ENCODE assay signal across 11 cellular contexts in genomic region chr21:43884861-43885370, GRCh38. TPM values are rescaled to one million over a fixed set of nuclear protein-coding genes. Genes with fewer than 3 reads are reported as not detected.
A peak's percentile ranks its signal among the peaks of the same experiment; 100 is the strongest.
DNase-seq lines count a peak whose midpoint lies in the region; ATAC-seq lines count a peak whose summit lies in the region.
"Had no signal": no experiment of that assay in that cellular context is flagged by ENCODE, and none has a peak within 500 bp of the region (broad histone marks: within the 10 kb centered on the region; RNA-seq: fewer than 3 reads in every experiment).

No MANE protein-coding gene starts in this region.

- H3K27ac Mint-ChIP-seq in activated CD4-positive, alpha-beta T cell treated with anti-CD3 and anti-CD28 coated beads for 36 hours, result peak overlapping the region; percentile 75
- H3K27ac Mint-ChIP-seq in activated T-helper 17 cell treated with anti-CD3 and anti-CD28 coated beads, Interleukin-2, amount 50 U/mL, for 72 hours, result peak overlapping the region; percentile 69
- peak overlapping the region; percentile 79 for H3K27ac Mint-ChIP-seq in stimulated activated naive B cell treated with anti-CD40 and anti-IgM and Interleukin-4, amounts not matched to agents 10 μg/mL and 1 μg/mL and 100 μg/mL, for 72 hours

- no peak overlapping the region for H3K4me3 Mint-ChIP-seq in activated CD4-positive, alpha-beta T cell treated with anti-CD3 and anti-CD28 coated beads for 36 hours
- H3K4me3 Mint-ChIP-seq in activated T-helper 17 cell treated with anti-CD3 and anti-CD28 coated beads, Interleukin-2, amount 50 U/mL, for 72 hours, result peak overlapping the region; percentile 53
- H3K4me3 Mint-ChIP-seq in stimulated activated naive B cell treated with anti-CD40 and anti-IgM and Interleukin-4, amounts not matched to agents 10 μg/mL and 1 μg/mL and 100 μg/mL, for 72 hours, result peak overlapping the region; percentile 44 to 64

- POLR2A ChIA-PET in activated CD4-positive, alpha-beta T cell treated with anti-CD3 and anti-CD28 coated beads for 36 hours (lab: Charles Lee), result interaction anchor here (0.6 kb wide), 1 partner anchor 36 kb away, joined by 3 read pairs; no protein-coding TSS in a partner anchor

- CTCF ChIA-PET in activated CD4-positive, alpha-beta T cell treated with anti-CD3 and anti-CD28 coated beads for 36 hours (lab: Charles Lee), result no interaction called here

- H3K27me3 Mint-ChIP-seq in activated CD4-positive, alpha-beta T cell treated with anti-CD3 and anti-CD28 coated beads for 36 hours, result no peaks in the 10 kb centered on the region
- H3K27me3 Mint-ChIP-seq in activated T-helper 17 cell treated with anti-CD3 and anti-CD28 coated beads, Interleukin-2, amount 50 U/mL, for 72 hours, result no peaks in the 10 kb centered on the region
- no peaks in the 10 kb centered on the region for H3K27me3 Mint-ChIP-seq in stimulated activated naive B cell treated with anti-CD40 and anti-IgM and Interleukin-4, amounts not matched to agents 10 μg/mL and 1 μg/mL and 100 μg/mL, for 72 hours

- H3K36me3 Mint-ChIP-seq in activated CD4-positive, alpha-beta T cell treated with anti-CD3 and anti-CD28 coated beads for 36 hours (ENCODE audit: low read depth), result peaks cover 16% of the 10 kb centered on the region
- peaks cover 26% of the 10 kb centered on the region for H3K36me3 Mint-ChIP-seq in activated T-helper 17 cell treated with anti-CD3 and anti-CD28 coated beads, Interleukin-2, amount 50 U/mL, for 72 hours (ENCODE audit: low read depth)
- peaks cover 21 to 51% of the 10 kb centered on the region in 2 donors for H3K36me3 Mint-ChIP-seq in stimulated activated naive B cell treated with anti-CD40 and anti-IgM and Interleukin-4, amounts not matched to agents 10 μg/mL and 1 μg/mL and 100 μg/mL, for 72 hours

- no peak overlapping the region for H3K27ac ChIP-seq in right cardiac atrium (ENCODE audit: low read length)

- peaks cover 16% of the 10 kb centered on the region for H3K4me1 ChIP-seq in right cardiac atrium (ENCODE audit: control insufficient read depth, insufficient read depth, low read length)

- 64% methylated on average over 16 of the region's 16 CpGs for WGBS in right cardiac atrium

- no peaks in the 10 kb centered on the region for H3K9me3 ChIP-seq in right cardiac atrium (ENCODE audit: control insufficient read depth, low read length)

- H3K4me1 Mint-ChIP-seq in activated CD4-positive, alpha-beta T cell treated with anti-CD3 and anti-CD28 coated beads for 36 hours, result peaks cover 69% of the 10 kb centered on the region
- peaks cover 17% of the 10 kb centered on the region for H3K4me1 Mint-ChIP-seq in activated T-helper 17 cell treated with anti-CD3 and anti-CD28 coated beads, Interleukin-2, amount 50 U/mL, for 72 hours
- peaks cover 38 to 77% of the 10 kb centered on the region in 2 donors for H3K4me1 Mint-ChIP-seq in stimulated activated naive B cell treated with anti-CD40 and anti-IgM and Interleukin-4, amounts not matched to agents 10 μg/mL and 1 μg/mL and 100 μg/mL, for 72 hours

- H3K9me3 Mint-ChIP-seq in activated CD4-positive, alpha-beta T cell treated with anti-CD3 and anti-CD28 coated beads for 36 hours (ENCODE audit: low read depth), result no peaks in the 10 kb centered on the region
- no peaks in the 10 kb centered on the region for H3K9me3 Mint-ChIP-seq in activated T-helper 17 cell treated with anti-CD3 and anti-CD28 coated beads, Interleukin-2, amount 50 U/mL, for 72 hours
- no peaks in the 10 kb centered on the region for H3K9me3 Mint-ChIP-seq in stimulated activated naive B cell treated with anti-CD40 and anti-IgM and Interleukin-4, amounts not matched to agents 10 μg/mL and 1 μg/mL and 100 μg/mL, for 72 hours
- H3K9me3 Mint-ChIP-seq: activated T-cell treated with anti-CD3 and anti-CD28 coated beads, Interleukin-2, amount 50 U/mL, for 72 hours had no signal

- DNase-seq in activated CD4-positive, alpha-beta T cell treated with anti-CD3 and anti-CD28 coated beads for 36 hours, result no peak
- no peak for DNase-seq in activated CD4-positive, alpha-beta T cell treated with anti-CD3 and anti-CD28 coated beads for 1 hour
- DNase-seq in right cardiac atrium, result peak; percentile 53 to 85 (median 81)
- DNase-seq in stimulated activated naive B cell treated with anti-CD40 and anti-IgM and Interleukin-4, amounts not matched to agents 10 μg/mL and 1 μg/mL and 100 μg/mL, for 72 hours, result no peak
- DNase-seq: DMS79 treated with DMSO at 0.1 percent for 48 hours, NCI-H1930 had no signal

- no peaks in the 10 kb centered on the region for H3K27me3 ChIP-seq in right cardiac atrium (ENCODE audit: control insufficient read depth, insufficient read depth)

- H3K4me3 ChIP-seq in right cardiac atrium (ENCODE audit: low read length), result no peak overlapping the region

- ATAC-seq in activated CD4-positive, alpha-beta T cell treated with anti-CD3 and anti-CD28 coated beads for 36 hours, result no peak
- ATAC-seq in activated T-helper 17 cell treated with anti-CD3 and anti-CD28 coated beads, Interleukin-2, amount 50 U/mL, for 72 hours (replicated peaks), result no peak
- ATAC-seq in right cardiac atrium, result peak; percentile 48 to 56
- ATAC-seq in stimulated activated naive B cell treated with anti-CD40 and anti-IgM and Interleukin-4, amounts not matched to agents 10 μg/mL and 1 μg/mL and 100 μg/mL, for 72 hours (replicated peaks), result no peak
- no peak for ATAC-seq in HG03097 (IDR thresholded peaks at IDR 0.05; ENCODE audit: low FRiP score, unreplicated experiment)
- ATAC-seq in GM21529 (IDR thresholded peaks at IDR 0.05; ENCODE audit: unreplicated experiment), result no peak
- no peak for ATAC-seq in GM18909 (IDR thresholded peaks at IDR 0.05; ENCODE audit: poor library complexity, unreplicated experiment)

- intact Hi-C loops in activated CD4-positive, alpha-beta T cell treated with anti-CD3 and anti-CD28 coated beads for 36 hours (cut with DNase I, micrococcal nuclease), result no loop called here
- intact Hi-C loops in right cardiac atrium (cut with DNase I), result loop anchor here in 1 of 4 donors (5.0 kb wide), 1 partner anchor 37 kb away; no protein-coding TSS in a partner anchor

RNA-seq across cellular contexts. Expression of gene AGPAT3, which starts 19.9 kb away (rescaled TPM):
- 10 to 100 TPM; 73.5 to 90.7 TPM for total RNA-seq in activated CD4-positive, alpha-beta T cell treated with anti-CD3 and anti-CD28 coated beads for 36 hours
- 10 to 100 TPM; 44.8 to 100.0 TPM for total RNA-seq in activated T-helper 17 cell treated with anti-CD3 and anti-CD28 coated beads, Interleukin-2, amount 50 U/mL, for 72 hours
- 10 to 100 TPM; 50.6 to 71.1 (median 62.5) TPM for total RNA-seq in right cardiac atrium
- polyA plus RNA-seq in right cardiac atrium, result 32.0 TPM

Comparison
In these comparisons a context has a peak if more than half of its experiments do, and no peak if none do; other contexts are left out.
1. ATAC-seq: peak in right cardiac atrium (2 of 2); none in activated CD4-positive, alpha-beta T cell treated with anti-CD3 and anti-CD28 coated beads for 36 hours (single experiment), activated T-helper 17 cell treated with anti-CD3 and anti-CD28 coated beads, Interleukin-2, amount 50 U/mL, for 72 hours (single experiment), stimulated activated naive B cell treated with anti-CD40 and anti-IgM and Interleukin-4, amounts not matched to agents 10 μg/mL and 1 μg/mL and 100 μg/mL, for 72 hours (0 of 2), HG03097 (single experiment), GM21529 (single experiment) and GM18909 (single experiment).
2. DNase-seq: peak in right cardiac atrium (3 of 3); none in activated CD4-positive, alpha-beta T cell treated with anti-CD3 and anti-CD28 coated beads for 36 hours (single experiment), activated CD4-positive, alpha-beta T cell treated with anti-CD3 and anti-CD28 coated beads for 1 hour (single experiment) and stimulated activated naive B cell treated with anti-CD40 and anti-IgM and Interleukin-4, amounts not matched to agents 10 μg/mL and 1 μg/mL and 100 μg/mL, for 72 hours (single experiment).
3. Peak in every context shown above with its lines, with median percentiles within 50 percentile points of each other: H3K27ac Mint-ChIP-seq.